In the genomic region with DNA sequence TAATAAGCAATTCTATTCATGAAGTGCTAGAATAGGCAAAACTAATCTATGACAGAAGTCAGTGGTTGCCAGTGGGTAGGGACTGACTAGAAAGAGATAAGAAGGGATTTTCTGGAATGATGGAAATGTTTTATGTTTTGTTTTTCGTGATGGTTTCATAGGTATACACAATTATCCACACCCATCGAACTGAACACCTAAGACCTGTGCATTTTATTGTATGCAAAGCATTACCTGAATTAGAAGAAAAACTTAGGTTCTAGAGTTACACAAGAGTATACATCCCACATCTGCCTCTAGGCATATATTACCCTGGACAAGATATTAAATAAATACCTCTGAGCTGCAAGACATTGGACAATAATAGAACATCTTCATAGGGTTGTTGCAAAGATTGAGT, we compare ENCODE assay signal across 14 cellular contexts.
"Had no signal": no experiment of that assay in that cellular context is flagged by ENCODE, and none has a peak within 500 bp of the region (broad histone marks: within the 10 kb centered on the region; RNA-seq: fewer than 3 reads in every experiment).

No MANE protein-coding gene starts in this region.

- H3K9ac ChIP-seq: neural progenitor cell had no signal

- H3K27ac ChIP-seq: gastrocnemius medialis, left ventricle myocardium inferior, neural progenitor cell had no signal

- H3K27me3 ChIP-seq: sigmoid colon had no signal

- DNase-seq: activated B cell treated with CpG ODN at 0.5 μM for 24 hours; activated CD4-positive, alpha-beta T cell treated with anti-CD3 and anti-CD28 coated beads, Interleukin-2, amount 10 ng/mL, durations not matched to agents 24 days and 14 days; activated CD8-positive, alpha-beta memory T cell treated with anti-CD3 and anti-CD28 coated beads, Interleukin-2, amount 50 U/mL, for 48 hours; activated naive CD4-positive, alpha-beta T cell; activated naive CD8-positive, alpha-beta T cell treated with anti-CD3 and anti-CD28 coated beads, Interleukin-2, amount 10 ng/mL, durations not matched to agents 7 days and 5 days; anterior cingulate cortex; dermis blood vessel endothelial cell; gastrocnemius medialis; left ventricle myocardium inferior; mesendoderm; sigmoid colon; spleen; SW 1271 had no signal

- ATAC-seq: gastrocnemius medialis had no signal

- H3K4me3 ChIP-seq: gastrocnemius medialis, left ventricle myocardium inferior, neural progenitor cell, sigmoid colon, spleen had no signal

- H3K9me3 ChIP-seq: gastrocnemius medialis, left ventricle myocardium inferior, sigmoid colon, spleen had no signal

- H3K36me3 ChIP-seq: gastrocnemius medialis, left ventricle myocardium inferior, neural progenitor cell, sigmoid colon, spleen had no signal
